Comparison of ENCODE assay signal across 8 cellular contexts in genomic region chr6:138428943-138429616, GRCh38. TPM values are rescaled to one million over a fixed set of nuclear protein-coding genes. Genes with fewer than 3 reads are reported as not detected.
DNase-seq lines count a peak whose midpoint lies in the region; FAIRE-seq lines count a peak whose summit lies in the region.

No MANE protein-coding gene starts in this region.

- CTCF ChIA-PET in activated CD4-positive, alpha-beta memory T cell treated with anti-CD3 and anti-CD28 coated beads, Interleukin-2, amount 10 ng/mL, durations not matched to agents 7 days and 5 days (lab: Charles Lee) = interaction anchor here (0.6 to 8.6 kb wide), 14 partner anchors 10 to 315 kb away, joined by 3 to 91 read pairs (median 4); no protein-coding TSS in a partner anchor

- H3K4me3 Mint-ChIP-seq in activated CD4-positive, alpha-beta memory T cell treated with anti-CD3 and anti-CD28 coated beads, Interleukin-2, amount 10 ng/mL, durations not matched to agents 7 days and 5 days = no peak overlapping the region

- peaks cover 2% of the 10 kb centered on the region for H3K27me3 Mint-ChIP-seq in activated CD4-positive, alpha-beta memory T cell treated with anti-CD3 and anti-CD28 coated beads, Interleukin-2, amount 10 ng/mL, durations not matched to agents 7 days and 5 days

- POLR2A ChIA-PET in activated CD4-positive, alpha-beta memory T cell treated with anti-CD3 and anti-CD28 coated beads, Interleukin-2, amount 10 ng/mL, durations not matched to agents 7 days and 5 days (lab: Charles Lee) = no interaction called here

- H3K36me3 Mint-ChIP-seq in activated CD4-positive, alpha-beta memory T cell treated with anti-CD3 and anti-CD28 coated beads, Interleukin-2, amount 10 ng/mL, durations not matched to agents 7 days and 5 days (ENCODE audit: low read depth) = no peaks in the 10 kb centered on the region

- H3K27ac Mint-ChIP-seq in activated CD4-positive, alpha-beta memory T cell treated with anti-CD3 and anti-CD28 coated beads, Interleukin-2, amount 10 ng/mL, durations not matched to agents 7 days and 5 days = no peak overlapping the region

- no peaks in the 10 kb centered on the region for H3K9me3 Mint-ChIP-seq in activated CD4-positive, alpha-beta memory T cell treated with anti-CD3 and anti-CD28 coated beads, Interleukin-2, amount 10 ng/mL, durations not matched to agents 7 days and 5 days

- DNase-seq in NCI-H2029 treated with DMSO at 0.1 percent for 48 hours (lab: John Stamatoyannopoulos, UW) = peak; percentile 0
- DNase-seq in NCI-H2029 (lab: John Stamatoyannopoulos, UW) = no peak
- DNase-seq in NAMALWA (ENCODE audit: low spot score) = peak; percentile 64
- DNase-seq in frontal cortex (ENCODE audit: low spot score in 2 of 2) = peak in 1 of 2 donors; percentile 58
- peak; percentile 84 for DNase-seq in pons (ENCODE audit: low spot score)
- no peak for DNase-seq in stimulated activated CD8-positive, alpha-beta memory T cell treated with anti-CD3 and anti-CD28 coated beads, Interleukin-4, amount 100 ng/mL, for 48 hours
- no peak for DNase-seq in activated CD4-positive, alpha-beta memory T cell treated with anti-CD3 and anti-CD28 coated beads, Interleukin-2, amount 10 ng/mL, durations not matched to agents 7 days and 5 days

- no peaks in the 10 kb centered on the region for H3K4me1 Mint-ChIP-seq in activated CD4-positive, alpha-beta memory T cell treated with anti-CD3 and anti-CD28 coated beads, Interleukin-2, amount 10 ng/mL, durations not matched to agents 7 days and 5 days

- FAIRE-seq in TTC549 (lab: Jason Lieb, UNC) = peak; percentile 95
- peak; percentile 87 for FAIRE-seq in frontal cortex (lab: Jason Lieb, UNC)

RNA-seq across cellular contexts. Expression of gene HEBP2, which starts 25.1 kb away (rescaled TPM):
- total RNA-seq in frontal cortex = 4.9 TPM
- 10 to 100 TPM; 69.5 to 70.3 TPM for total RNA-seq in activated CD4-positive, alpha-beta memory T cell treated with anti-CD3 and anti-CD28 coated beads, Interleukin-2, amount 10 ng/mL, durations not matched to agents 7 days and 5 days

RNA-seq across cellular contexts. Expression of gene SMIM28, which starts 51.4 kb away (rescaled TPM):
- not detected for total RNA-seq in frontal cortex
- total RNA-seq in activated CD4-positive, alpha-beta memory T cell treated with anti-CD3 and anti-CD28 coated beads, Interleukin-2, amount 10 ng/mL, durations not matched to agents 7 days and 5 days = not detected

Comparison
In these comparisons a context has a peak if more than half of its experiments do, and no peak if none do; other contexts are left out.
1. DNase-seq: peak in NCI-H2029 treated with DMSO at 0.1 percent for 48 hours (single experiment), NAMALWA (single experiment) and pons (single experiment); none in NCI-H2029 (single experiment), stimulated activated CD8-positive, alpha-beta memory T cell treated with anti-CD3 and anti-CD28 coated beads, Interleukin-4, amount 100 ng/mL, for 48 hours (single experiment) and activated CD4-positive, alpha-beta memory T cell treated with anti-CD3 and anti-CD28 coated beads, Interleukin-2, amount 10 ng/mL, durations not matched to agents 7 days and 5 days (single experiment).
2. RNA of gene HEBP2, which starts 25.1 kb away (total RNA-seq): 69.5 to 70.3 TPM in activated CD4-positive, alpha-beta memory T cell treated with anti-CD3 and anti-CD28 coated beads, Interleukin-2, amount 10 ng/mL, durations not matched to agents 7 days and 5 days; 4.9 TPM in frontal cortex (single experiment); every median in the first group is over 10 times any median in the second.